In genomic region chr20:51420805-51421204, GRCh38 we compare ENCODE assay signal across 19 cellular contexts.
"Had no signal": no experiment of that assay in that cellular context is flagged by ENCODE, and none has a peak within 500 bp of the region (broad histone marks: within the 10 kb centered on the region; RNA-seq: fewer than 3 reads in every experiment).

No MANE protein-coding gene starts in this region.

- H3K4me3 Mint-ChIP-seq: activated CD4-positive, alpha-beta memory T cell treated with anti-CD3 and anti-CD28 coated beads for 36 hours; activated naive CD8-positive, alpha-beta T cell treated with anti-CD3 and anti-CD28 coated beads for 36 hours; neural crest cell; stimulated activated naive CD8-positive, alpha-beta T cell treated with anti-CD3 and anti-CD28 coated beads, Interleukin-15, Interleukin-2, amounts not matched to agents 100 ng/mL and 50 ng/mL, for 24 hours had no signal

- H3K27me3 ChIP-seq: breast epithelium, heart left ventricle, spleen, tibial artery had no signal

- H3K27ac ChIP-seq: breast epithelium, coronary artery, epithelial cell of prostate, tibial artery had no signal

- H3K9me3 ChIP-seq: breast epithelium, heart left ventricle, spleen, tibial artery had no signal

- H3K9me3 Mint-ChIP-seq: activated CD4-positive, alpha-beta memory T cell treated with anti-CD3 and anti-CD28 coated beads for 36 hours; activated naive CD8-positive, alpha-beta T cell treated with anti-CD3 and anti-CD28 coated beads for 36 hours; neural crest cell; stimulated activated naive CD8-positive, alpha-beta T cell treated with anti-CD3 and anti-CD28 coated beads, Interleukin-15, Interleukin-2, amounts not matched to agents 100 ng/mL and 50 ng/mL, for 24 hours had no signal

- H3K4me3 ChIP-seq: breast epithelium, coronary artery, heart left ventricle, spleen, tibial artery had no signal

- H3K27me3 Mint-ChIP-seq: activated CD4-positive, alpha-beta memory T cell treated with anti-CD3 and anti-CD28 coated beads for 36 hours; activated naive CD8-positive, alpha-beta T cell treated with anti-CD3 and anti-CD28 coated beads for 36 hours; stimulated activated naive CD8-positive, alpha-beta T cell treated with anti-CD3 and anti-CD28 coated beads, Interleukin-15, Interleukin-2, amounts not matched to agents 100 ng/mL and 50 ng/mL, for 24 hours had no signal

- DNase-seq: activated CD4-positive, alpha-beta memory T cell treated with anti-CD3 and anti-CD28 coated beads for 36 hours; activated CD4-positive, alpha-beta T cell treated with anti-CD3 and anti-CD28 coated beads for 48 hours; activated naive CD4-positive, alpha-beta T cell treated with Interleukin-2 at 50 U/mL for 16 hours; activated naive CD8-positive, alpha-beta T cell treated with anti-CD3 and anti-CD28 coated beads for 36 hours; islet precursor cell; left colon; mesenchymal stem cell; posterior cingulate gyrus; stimulated activated CD4-positive, alpha-beta T cell treated with anti-CD3 and anti-CD28 coated beads, Interleukin-4, amount 100 ng/mL, for 1 hour; substantia nigra; T1000; tibial artery had no signal

- H3K36me3 ChIP-seq: breast epithelium, tibial artery had no signal

- ATAC-seq: heart left ventricle, left colon had no signal

- H3K4me1 ChIP-seq: breast epithelium had no signal
